In the genomic region with DNA sequence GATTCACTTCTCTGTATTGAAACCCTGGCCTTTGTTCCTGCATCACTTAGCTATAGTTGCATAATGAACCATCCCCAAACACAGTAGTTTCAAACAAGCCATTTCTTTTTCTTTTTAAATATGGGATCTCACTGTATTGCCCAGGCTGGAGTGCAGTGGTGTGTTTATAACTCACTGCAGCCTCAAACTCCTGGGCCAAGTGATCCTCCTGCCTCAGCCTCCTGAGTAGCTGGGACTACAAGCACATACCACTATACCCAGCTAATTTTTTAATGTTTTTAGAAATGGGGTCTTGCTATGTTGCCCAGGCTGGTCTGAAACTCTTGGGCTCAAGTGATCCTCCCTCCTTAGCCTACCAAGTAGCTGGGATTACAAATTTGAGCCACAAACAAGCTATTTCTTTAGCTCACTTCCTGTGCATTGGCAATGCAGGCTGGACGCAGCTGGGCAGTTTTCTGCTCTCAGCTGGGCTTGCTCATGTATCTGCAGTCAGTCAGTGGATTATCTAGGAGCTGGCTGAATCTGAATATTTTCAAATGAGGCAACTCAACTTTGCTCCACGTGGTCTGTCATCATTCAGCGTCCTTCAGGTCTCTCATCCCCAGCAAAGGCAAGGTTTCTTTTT, we compare ENCODE assay signal across 10 cellular contexts. TPM values are rescaled to one million over a fixed set of nuclear protein-coding genes. Genes with fewer than 3 reads are reported as not detected.
DNase-seq lines count a peak whose midpoint lies in the region; ATAC-seq and TF ChIP-seq lines count a peak whose summit lies in the region.
"Had no signal": no experiment of that assay in that cellular context is flagged by ENCODE, and none has a peak within 500 bp of the region (broad histone marks: within the 10 kb centered on the region; RNA-seq: fewer than 3 reads in every experiment).

No MANE protein-coding gene starts in this region.

- H3K36me3 ChIP-seq in MG63 = no peaks in the 10 kb centered on the region

- peak; percentile 4 for DNase-seq in AG10803 (ENCODE audit: low read depth)
- DNase-seq in MG63 = peak; percentile 50
- peak; percentile 16 for DNase-seq in choroid plexus epithelial cell (ENCODE audit: low read depth)
- peak; percentile 20 for DNase-seq in iris pigment epithelial cell (ENCODE audit: low read depth)
- no peak for DNase-seq in inferior parietal cortex (ENCODE audit: extremely low spot score)
- DNase-seq: NCI-H187 treated with DMSO at 0.1 percent for 48 hours, NCI-H2107 had no signal

- TF ChIP-seq CTCF in AG10803 (conservative IDR thresholded peaks at IDR 0.05; ENCODE audit: low read length) = no peak
- no peak for TF ChIP-seq CTCF in choroid plexus epithelial cell (conservative IDR thresholded peaks at IDR 0.05; ENCODE audit: low read depth, low read length)

- no peaks in the 10 kb centered on the region for H3K27me3 ChIP-seq in MG63

- H3K4me3 ChIP-seq in AG10803 (ENCODE audit: low read length) = no peak overlapping the region
- H3K4me3 ChIP-seq in MG63 = no peak overlapping the region
- H3K4me3 ChIP-seq in choroid plexus epithelial cell (ENCODE audit: low read depth, low read length) = no peak overlapping the region
- H3K4me3 ChIP-seq: SK-N-MC had no signal

- H3K9me3 ChIP-seq in MG63 = no peaks in the 10 kb centered on the region

- no peak for ATAC-seq in HG03196 (IDR thresholded peaks at IDR 0.05; ENCODE audit: unreplicated experiment)
- no peak for ATAC-seq in GM19397 (IDR thresholded peaks at IDR 0.05; ENCODE audit: unreplicated experiment)

RNA-seq across cellular contexts. Expression of a gene that starts 49.5 kb away (rescaled TPM):
- total RNA-seq in MG63 (2014; rRNA removed; shearing (Covaris generic); ENCODE audit: low replicate concordance) = 24.3 and 44.1 TPM in 2 replicates
